12 cellular contexts compared by ENCODE assay signal in genomic region chr11:31826530-31827438, GRCh38. TPM values are rescaled to one million over a fixed set of nuclear protein-coding genes. Genes with fewer than 3 reads are reported as not detected.
A peak's percentile ranks its signal among the peaks of the same experiment; 100 is the strongest.
DNase-seq lines count a peak whose midpoint lies in the region; ATAC-seq, FAIRE-seq and TF ChIP-seq lines count a peak whose summit lies in the region.
"Had no signal": no experiment of that assay in that cellular context is flagged by ENCODE, and none has a peak within 500 bp of the region (broad histone marks: within the 10 kb centered on the region; RNA-seq: fewer than 3 reads in every experiment).

No MANE protein-coding gene starts in this region.

- H2AFZ ChIP-seq in GM12878 (ENCODE audit: control insufficient read depth, low read depth, low read length) = no peak overlapping the region
- no peak overlapping the region for H2AFZ ChIP-seq in OCI-LY7 (ENCODE audit: low read length)

- intact Hi-C loops in CD4-positive, alpha-beta T cell (cut with DNase I, micrococcal nuclease) = no loop called here
- intact Hi-C loops in GM12878 (cut with micrococcal nuclease; ENCODE audit: unreplicated experiment) = no loop called here
- intact Hi-C loops in OCI-LY7 (cut with micrococcal nuclease; ENCODE audit: unreplicated experiment) = no loop called here
- intact Hi-C loops in colonic mucosa (cut with DNase I) = no loop called here

- H3K4me3 Mint-ChIP-seq in CD4-positive, alpha-beta T cell = peak overlapping the region; percentile 59

- RAD21 ChIA-PET in GM12878 (lab: Charles Lee; ENCODE audit: unreplicated experiment) = no interaction called here

- no peak for DNase-seq in CD4-positive, alpha-beta T cell
- DNase-seq in H7 (peak; percentile 77), GM12878 (ENCODE audit: low read depth, low spot score) (no peak), DMS79 treated with DMSO at 0.1 percent for 48 hours (lab: John Stamatoyannopoulos, UW) (no peak), OCI-LY7 (ENCODE audit: low spot score) (no peak), colonic mucosa (no peak)
- DNase-seq: NCI-H774 had no signal

- H3K9me3 ChIP-seq in CD4-positive, alpha-beta T cell (ENCODE audit: control insufficient read depth, low read length) = peaks cover 5% of the 10 kb centered on the region
- H3K9me3 ChIP-seq in GM12878 (replicated peaks; ENCODE audit: control insufficient read depth, insufficient read depth, low read length) (no peaks in the 10 kb centered on the region), mesodermal cell (ENCODE audit: control insufficient read depth, low read length) (no peaks in the 10 kb centered on the region), OCI-LY7 (ENCODE audit: low read length) (no peaks in the 10 kb centered on the region), colonic mucosa (no peaks in the 10 kb centered on the region)

- no peak for TF ChIP-seq CTCF in CD4-positive, alpha-beta T cell (IDR thresholded peaks at IDR 0.05)
- no peak for TF ChIP-seq CTCF in GM12878 (IDR thresholded peaks at IDR 0.05 in 2 of 3, conservative IDR thresholded peaks at IDR 0.05 in 1 of 3; ENCODE audit: control insufficient read depth in 2 of 3, extremely low read depth in 1 of 3, insufficient read depth in 1 of 3, low read depth in 3 of 3, low read length in 3 of 3)
- no peak for TF ChIP-seq CTCF in OCI-LY7 (conservative IDR thresholded peaks at IDR 0.05; ENCODE audit: low read length)
- no peak for TF ChIP-seq CTCF in colonic mucosa (IDR thresholded peaks at IDR 0.05)

- TF ChIP-seq EP300 in GM12878 (IDR thresholded peaks at IDR 0.05; ENCODE audit: borderline replicate concordance in 1 of 2, control insufficient read depth in 1 of 2, low read depth in 2 of 2, low read length in 2 of 2) = no peak

- no peaks in the 10 kb centered on the region for H3K9me2 ChIP-seq in OCI-LY7 (ENCODE audit: insufficient read depth, low read length)

- H3K27ac Mint-ChIP-seq in CD4-positive, alpha-beta T cell = no peak overlapping the region

- POLR2A ChIA-PET in CD4-positive, alpha-beta T cell (lab: Charles Lee) = no interaction called here
- POLR2A ChIA-PET in GM12878 (lab: Charles Lee) = no interaction called here
- POLR2A ChIA-PET in OCI-LY7 (lab: Charles Lee) = no interaction called here

- no peak for TF ChIP-seq POLR2A in GM12878 (IDR thresholded peaks at IDR 0.05; ENCODE audit: low read depth, low read length)

- no peaks in the 10 kb centered on the region for H3K9me3 Mint-ChIP-seq in CD4-positive, alpha-beta T cell

- H3K9ac ChIP-seq in GM12878 (ENCODE audit: control insufficient read depth, insufficient read depth, low read length) (no peak overlapping the region), colonic mucosa (ENCODE audit: low read depth in 2 of 2, low read length in 2 of 2) (no peak overlapping the region)

- no peak for FAIRE-seq in GM12878 (lab: Jason Lieb, UNC)

- H3K27me3 Mint-ChIP-seq in CD4-positive, alpha-beta T cell = peaks cover 91% of the 10 kb centered on the region

- H3K4me1 ChIP-seq in GM12878 (ENCODE audit: control insufficient read depth, insufficient read depth, low read length) = no peaks in the 10 kb centered on the region
- H3K4me1 ChIP-seq in mesodermal cell (ENCODE audit: control insufficient read depth, insufficient read depth, low read length, poor library complexity, severe bottlenecking) = peaks cover 12% of the 10 kb centered on the region
- no peaks in the 10 kb centered on the region for H3K4me1 ChIP-seq in OCI-LY7 (ENCODE audit: insufficient read depth, low read length, poor library complexity, severe bottlenecking)
- no peaks in the 10 kb centered on the region for H3K4me1 ChIP-seq in colonic mucosa

- no peaks in the 10 kb centered on the region for H3K79me2 ChIP-seq in GM12878 (ENCODE audit: control insufficient read depth, insufficient read depth, low read length)
- no peaks in the 10 kb centered on the region for H3K79me2 ChIP-seq in OCI-LY7 (ENCODE audit: insufficient read depth, low read depth, low read length)

- H3K4me1 Mint-ChIP-seq in CD4-positive, alpha-beta T cell (ENCODE audit: low read depth) = peaks cover 24% of the 10 kb centered on the region

- H4K20me1 ChIP-seq in GM12878 (ENCODE audit: control insufficient read depth, insufficient read depth) = no peaks in the 10 kb centered on the region
- H4K20me1 ChIP-seq in OCI-LY7 (ENCODE audit: insufficient read depth, low read length) = no peaks in the 10 kb centered on the region

- BruUV-seq in GM12878 (replicated peaks; lab: Mats Ljungman, UMichigan) (no TSS peak), OCI-LY7 (replicated peaks; lab: Mats Ljungman, UMichigan) (no TSS peak)

- no peak for ATAC-seq in CD4-positive, alpha-beta T cell (ENCODE audit: poor library complexity)
- ATAC-seq in GM12878 (peak; percentile 32), HG03432 (IDR thresholded peaks at IDR 0.05; ENCODE audit: unreplicated experiment) (no peak)

- in situ Hi-C loops in GM12878 (cut with MboI) = no loop called here

- H3K4me2 ChIP-seq in GM12878 (ENCODE audit: control insufficient read depth, insufficient read depth) (no peak overlapping the region), OCI-LY7 (ENCODE audit: low read length) (no peak overlapping the region)

- CTCF ChIA-PET in CD4-positive, alpha-beta T cell (lab: Charles Lee) = no interaction called here
- CTCF ChIA-PET in GM12878 (lab: Yijun Ruan, JAX) (no interaction called here), OCI-LY7 (lab: Charles Lee; ENCODE audit: unreplicated experiment) (no interaction called here)

- H3K36me3 Mint-ChIP-seq in CD4-positive, alpha-beta T cell (ENCODE audit: low read depth) = no peaks in the 10 kb centered on the region

- H3K27me3 ChIP-seq in CD4-positive, alpha-beta T cell (ENCODE audit: control insufficient read depth, insufficient read depth, low read length) = peaks cover 85% of the 10 kb centered on the region
- H3K27me3 ChIP-seq in H7 (ENCODE audit: control insufficient read depth, insufficient read depth, low read length) (peaks cover 60% of the 10 kb centered on the region), GM12878 (replicated peaks in 1 of 2; ENCODE audit: control insufficient read depth in 2 of 2, insufficient read depth in 2 of 2, low read length in 1 of 2) (peaks cover 14 to 16% of the 10 kb centered on the region in 2 experiments), colonic mucosa (peaks cover 71% of the 10 kb centered on the region)

- peak overlapping the region; percentile 44 for H3K4me3 ChIP-seq in H7 (ENCODE audit: insufficient read depth, low read depth, low read length)
- H3K4me3 ChIP-seq in GM12878 = no peak overlapping the region
- peak overlapping the region; percentile 19 for H3K4me3 ChIP-seq in mesodermal cell (ENCODE audit: extremely low read depth, insufficient read depth, low read length, poor library complexity, severe bottlenecking)
- H3K4me3 ChIP-seq in OCI-LY7 (ENCODE audit: low read depth, low read length, poor library complexity, severe bottlenecking) = no peak overlapping the region
- H3K4me3 ChIP-seq in colonic mucosa = no peak overlapping the region

- no peak overlapping the region for H3K27ac ChIP-seq in CD4-positive, alpha-beta T cell (ENCODE audit: low read depth, low read length)
- no peak overlapping the region for H3K27ac ChIP-seq in GM12878 (ENCODE audit: control insufficient read depth, insufficient read depth)
- H3K27ac ChIP-seq in mesodermal cell (ENCODE audit: low read depth, low read length, severe bottlenecking) = no peak overlapping the region
- no peak overlapping the region for H3K27ac ChIP-seq in OCI-LY7 (ENCODE audit: low read depth, low read length, poor library complexity, severe bottlenecking)
- no peak overlapping the region for H3K27ac ChIP-seq in colonic mucosa

- WGBS in GM12878 (ENCODE audit: insufficient coverage, insufficient replicate concordance, low lambda C conversion rate, missing lambda C conversion rate) = 54% methylated on average over 31 of the region's 55 CpGs
- WGBS in mesodermal cell (ENCODE audit: insufficient coverage in 2 of 2), 2 experiments = 0 to 1% methylated on average over 28 to 43 of the region's 55 CpGs

- TF ChIP-seq RAD21 in GM12878 (IDR thresholded peaks at IDR 0.05; ENCODE audit: insufficient read depth, low read depth, low read length) = no peak

- H3K36me3 ChIP-seq in H7 (replicated peaks; ENCODE audit: control insufficient read depth, insufficient read depth, low read length) = no peaks in the 10 kb centered on the region
- no peaks in the 10 kb centered on the region for H3K36me3 ChIP-seq in GM12878 (ENCODE audit: control insufficient read depth in 2 of 2, insufficient read depth in 2 of 2, low read length in 1 of 2)
- no peaks in the 10 kb centered on the region for H3K36me3 ChIP-seq in mesodermal cell (ENCODE audit: control insufficient read depth, insufficient read depth, low read length)
- no peaks in the 10 kb centered on the region for H3K36me3 ChIP-seq in OCI-LY7 (ENCODE audit: insufficient read depth, low read length)
- H3K36me3 ChIP-seq in colonic mucosa = no peaks in the 10 kb centered on the region

- SMC1A ChIA-PET in GM12878 (lab: Charles Lee; ENCODE audit: uncharacterized antibody, unreplicated experiment) = no interaction called here

TF ChIP-seq in GM12878, 131 proteins besides CTCF, POLR2A, EP300 and RAD21 (continues in another document):
- TF ChIP-seq NBN (IDR thresholded peaks at IDR 0.05) = no peak
- TF ChIP-seq SUZ12 (IDR thresholded peaks at IDR 0.05; ENCODE audit: unreplicated experiment) = peak; percentile 58
- TF ChIP-seq NFYA (IDR thresholded peaks at IDR 0.05; ENCODE audit: borderline replicate concordance, low read depth, low read length) = no peak

RNA-seq across cellular contexts. Expression of gene PAX6, which starts 15.7 kb away (rescaled TPM):
- not detected for total RNA-seq in CD4-positive, alpha-beta T cell
- total RNA-seq in H7 (2014; rRNA removed; shearing (Covaris generic)) = 12.3 and 23.3 TPM in 2 replicates
- total RNA-seq in GM12878 (2013; cell fraction: nucleolus; rRNA removed) = not detected in 2 replicates
- total RNA-seq in GM12878 (2014; rRNA removed) = 0.05 and 0.06 TPM in 2 replicates
- total RNA-seq in GM12878 (2014; rRNA removed; fragmentation: Illumina TruSeq; extraction: Trizol) = 0.22 and 0.32 TPM in 2 replicates
- total RNA-seq in GM12878 (2021) = 0.26 and 0.53 TPM in 2 replicates
- 0.25 TPM for polyA plus RNA-seq in GM12878 (2011; ENCODE audit: low read depth)
- polyA plus RNA-seq in GM12878 (2011; rRNA removed) = 0.08 TPM in 1 of 2 replicates, not detected in the other
- not detected in 2 replicates for polyA plus RNA-seq in GM12878 (2011; cell fraction: cytosol; rRNA removed)
- polyA plus RNA-seq in GM12878 (2011; cell fraction: nucleus; rRNA removed) = not detected in 2 replicates
- polyA plus RNA-seq in GM12878 (2012) = 0.25 and 0.38 TPM in 2 replicates
- polyA plus RNA-seq in GM12878 (2014; fragmentation: Illumina TruSeq; extraction: Trizol) = 0.15 TPM in 1 of 2 replicates, not detected in the other
- under 1 TPM in 1 of 2 experiments, not detected in 1; 0.10 TPM for polyA plus RNA-seq in GM12878 (2014; fragmentation: Nextera tagmentation; extraction: Ambion mirVana)
- 0.09 and 0.62 TPM in 2 replicates for polyA plus RNA-seq in GM12878 (2014; rRNA removed)
- not detected for polyA plus RNA-seq in GM12878 (2016; fragmentation: Nextera tagmentation; extraction: Ambion mirVana)
- not detected in 2 replicates for polyA minus RNA-seq in GM12878 (2011; rRNA and poly(A)+ RNA removed)
- polyA minus RNA-seq in GM12878 (2011; cell fraction: cytosol; rRNA and poly(A)+ RNA removed) = not detected in 2 replicates
- 0.38 TPM in 1 of 2 replicates, not detected in the other for polyA minus RNA-seq in GM12878 (2011; cell fraction: nucleus; rRNA and poly(A)+ RNA removed)
- 2.2 TPM for polyA plus RNA-seq in mesodermal cell (2013, experiment 1 of 2)
- polyA plus RNA-seq in mesodermal cell (2013, experiment 2 of 2) = 0.86 TPM
- total RNA-seq in OCI-LY7 (2014; rRNA removed; shearing (Covaris generic)) = not detected in 2 replicates
- total RNA-seq in OCI-LY7 (2022) = not detected in 2 replicates
- 1 to 10 TPM; 1.1 to 1.6 TPM for total RNA-seq in colonic mucosa
- total RNA-seq: posterior vena cava; T-helper 1 cell treated with Interleukin-12 subunit alpha and Interleukin-12 subunit beta and Interleukin-4 antibody, amounts not matched to agents 30 ng/mL and 1 ng/mL, for 36 hours; urinary bladder had no signal
- polyA plus RNA-seq: urinary bladder had no signal

Comparison
In these comparisons a context has a peak if more than half of its experiments do, and no peak if none do; other contexts are left out.
1. H3K4me3 ChIP-seq: peak in H7 (single experiment) and mesodermal cell (single experiment); none in GM12878 (single experiment), OCI-LY7 (single experiment) and colonic mucosa (single experiment).